Comparison of ENCODE assay signal across 9 cellular contexts in the genomic region with DNA sequence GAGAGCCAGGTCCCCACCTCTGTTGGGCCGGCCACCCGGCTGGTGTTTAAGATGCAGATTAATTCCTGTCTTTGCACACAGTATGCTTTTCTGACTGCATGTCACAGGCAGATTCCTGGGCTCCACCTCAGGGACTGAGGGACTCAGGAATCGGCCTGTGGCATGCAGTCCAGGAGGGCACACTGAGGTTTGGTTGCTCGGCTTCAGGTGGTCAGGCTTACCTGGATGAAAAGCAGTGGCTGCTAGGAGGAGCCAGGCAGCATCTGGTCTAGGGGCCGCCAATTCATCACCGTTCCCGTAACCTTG. TPM values are rescaled to one million over a fixed set of nuclear protein-coding genes. Genes with fewer than 3 reads are reported as not detected.
DNase-seq lines count a peak whose midpoint lies in the region; ATAC-seq and TF ChIP-seq lines count a peak whose summit lies in the region.
"Had no signal": no experiment of that assay in that cellular context is flagged by ENCODE, and none has a peak within 500 bp of the region (broad histone marks: within the 10 kb centered on the region; RNA-seq: fewer than 3 reads in every experiment).

No MANE protein-coding gene starts in this region.

- peak overlapping the region; percentile 63 for H3K27ac Mint-ChIP-seq in memory B cell

- no peaks in the 10 kb centered on the region for H3K27me3 Mint-ChIP-seq in memory B cell

- H3K4me3 ChIP-seq in left ventricle myocardium inferior = peak overlapping the region; percentile 99
- peak overlapping the region; percentile 95 for H3K4me3 ChIP-seq in astrocyte of the spinal cord (ENCODE audit: low read depth, low read length)
- peak overlapping the region; percentile 95 for H3K4me3 ChIP-seq in urinary bladder (ENCODE audit: low read depth, low read length)

- H3K27me3 ChIP-seq in left ventricle myocardium inferior (ENCODE audit: low read depth) = no peaks in the 10 kb centered on the region

- peaks cover 24% of the 10 kb centered on the region for H3K4me1 Mint-ChIP-seq in memory B cell

- intact Hi-C loops in left ventricle myocardium inferior (cut with micrococcal nuclease) = no loop called here
- intact Hi-C loops in cardiac septum (cut with DNase I) = loop anchor here (5.0 kb wide), 1 partner anchor 110 kb away; a partner anchor contains a TSS
- intact Hi-C loops in left colon (cut with DNase I, micrococcal nuclease) = no loop called here

- WGBS in urinary bladder = 52% methylated on average over 7 of the region's 7 CpGs

- H3K27ac ChIP-seq in left ventricle myocardium inferior (replicated peaks) = peak overlapping the region; percentile 97
- no peak overlapping the region for H3K27ac ChIP-seq in urinary bladder (ENCODE audit: low read depth)

- H3K36me3 ChIP-seq in left ventricle myocardium inferior (peaks cover 22% of the 10 kb centered on the region), urinary bladder (ENCODE audit: insufficient read depth) (no peaks in the 10 kb centered on the region)

- H3K36me3 Mint-ChIP-seq in memory B cell = peaks cover 14% of the 10 kb centered on the region

- H3K4me1 ChIP-seq in left ventricle myocardium inferior (peaks cover 49% of the 10 kb centered on the region), urinary bladder (ENCODE audit: insufficient read depth) (peaks cover 4% of the 10 kb centered on the region)

- H3K9me3 Mint-ChIP-seq in memory B cell = no peaks in the 10 kb centered on the region

- ATAC-seq in memory B cell (ENCODE audit: low read depth) = no peak
- no peak for ATAC-seq in left colon
- no peak for ATAC-seq in HG02642 (IDR thresholded peaks at IDR 0.05; ENCODE audit: poor library complexity, unreplicated experiment)

- TF ChIP-seq CTCF in left ventricle myocardium inferior (IDR thresholded peaks at IDR 0.05; ENCODE audit: borderline replicate concordance) (no peak), astrocyte of the spinal cord (IDR thresholded peaks at IDR 0.05; ENCODE audit: low read depth, low read length) (no peak)

- H3K9me3 ChIP-seq in left ventricle myocardium inferior (replicated peaks) = no peaks in the 10 kb centered on the region

- in situ Hi-C loops in astrocyte of the spinal cord (cut with HindIII; ENCODE audit: low sequenced_read_pairs) = no loop called here

- H3K4me3 Mint-ChIP-seq in memory B cell = peak overlapping the region; percentile 91

- DNase-seq in left ventricle myocardium inferior = no peak
- no peak for DNase-seq in cardiac septum (ENCODE audit: low spot score)
- no peak for DNase-seq in astrocyte of the spinal cord (ENCODE audit: low read depth, low spot score)
- no peak for DNase-seq in memory B cell (ENCODE audit: low spot score in 2 of 2)
- DNase-seq in NCI-H1048 (lab: John Stamatoyannopoulos, UW) = no peak
- no peak for DNase-seq in left colon
- DNase-seq: occipital lobe had no signal

RNA-seq across cellular contexts. Expression of a gene that starts 1.1 kb away (rescaled TPM):
- total RNA-seq in left ventricle myocardium inferior (17.7 TPM), cardiac septum (16.6 TPM), urinary bladder (12.3 TPM), left colon (10 to 100 TPM; 20.7 to 22.7 TPM)
- polyA plus RNA-seq in urinary bladder = 25.8 TPM

RNA-seq across cellular contexts. Expression of a gene that starts 27.4 kb away (rescaled TPM):
- 157 TPM for total RNA-seq in left ventricle myocardium inferior
- total RNA-seq in cardiac septum = 214 TPM
- not detected for total RNA-seq in urinary bladder
- polyA plus RNA-seq in urinary bladder = not detected
- 100 to 1,000 TPM; 121 to 147 TPM for total RNA-seq in left colon
- total RNA-seq: occipital lobe had no signal

Comparison
In these comparisons a context has a peak if more than half of its experiments do, and no peak if none do; other contexts are left out.
1. RNA of a gene that starts 27.4 kb away (total RNA-seq): 214 TPM in cardiac septum (single experiment), 157 TPM in left ventricle myocardium inferior (single experiment) and 121 to 147 TPM in left colon; not detected in urinary bladder (single experiment); every median in the first group is over 100 times any median in the second.
2. Peak in every context shown above with its lines, with median percentiles within 50 percentile points of each other: H3K4me3 ChIP-seq.